In genomic region chr10:47137311-47137851, GRCh38 we compare ENCODE assay signal across 1 cellular context.
A peak's percentile ranks its signal among the peaks of the same experiment; 100 is the strongest.
TF ChIP-seq lines count a peak whose summit lies in the region.

No MANE protein-coding gene starts in this region.

TF ChIP-seq in HCT116, 20 proteins besides CTCF, POLR2A, EP300 and RAD21 (continued from another document):
- TF ChIP-seq REST (IDR thresholded peaks at IDR 0.05; ENCODE audit: low read depth) (no peak), FOSL1 (IDR thresholded peaks at IDR 0.05; ENCODE audit: low read depth) (peak; percentile 47), EGR1 (IDR thresholded peaks at IDR 0.05; ENCODE audit: low read depth) (0 out of 2 replicates have a peak, but pooled peaks have one; percentile 23)
